Comparison of ENCODE assay signal across 24 cellular contexts in genomic region chr13:22648325-22648758, GRCh38.
A peak's percentile ranks its signal among the peaks of the same experiment; 100 is the strongest.
DNase-seq lines count a peak whose midpoint lies in the region; ATAC-seq, FAIRE-seq and TF ChIP-seq lines count a peak whose summit lies in the region.
"Had no signal": no experiment of that assay in that cellular context is flagged by ENCODE, and none has a peak within 500 bp of the region (broad histone marks: within the 10 kb centered on the region; RNA-seq: fewer than 3 reads in every experiment).

No MANE protein-coding gene starts in this region.

- H3K36me3 ChIP-seq in HepG2 (replicated peaks in 1 of 2; ENCODE audit: control insufficient read depth in 1 of 2, insufficient read depth in 2 of 2, low read length in 2 of 2) (no peaks in the 10 kb centered on the region), right lobe of liver (no peaks in the 10 kb centered on the region), kidney (ENCODE audit: control insufficient read depth in 1 of 2, insufficient read depth in 2 of 2, low read length in 2 of 2) (no peaks in the 10 kb centered on the region), breast epithelium (no peaks in the 10 kb centered on the region)
- H3K36me3 ChIP-seq: tibial artery had no signal

- H3K9me3 ChIP-seq in HepG2 (ENCODE audit: low read length) (no peaks in the 10 kb centered on the region), right lobe of liver (no peaks in the 10 kb centered on the region), kidney (ENCODE audit: control insufficient read depth in 1 of 2, low read length in 2 of 2) (no peaks in the 10 kb centered on the region), breast epithelium (no peaks in the 10 kb centered on the region)
- H3K9me3 ChIP-seq: tibial artery had no signal

- no peak overlapping the region for H2AFZ ChIP-seq in HepG2 (ENCODE audit: low read length)

- no peak for TF ChIP-seq RAD21 in HepG2 (CRISPR knock-in tag; IDR thresholded peaks at IDR 0.05)

- no peaks in the 10 kb centered on the region for H3K36me3 Mint-ChIP-seq in glutamatergic neuron (ENCODE audit: unreplicated experiment)
- H3K36me3 Mint-ChIP-seq: activated CD8-positive, alpha-beta memory T cell treated with anti-CD3 and anti-CD28 coated beads, Interleukin-2, amount 10 ng/mL, durations not matched to agents 7 days and 5 days; activated naive CD8-positive, alpha-beta T cell had no signal

- H3K4me1 Mint-ChIP-seq in glutamatergic neuron (ENCODE audit: low read depth, unreplicated experiment): peaks cover 3% of the 10 kb centered on the region
- H3K4me1 Mint-ChIP-seq: activated CD4-positive, alpha-beta T cell treated with anti-CD3 and anti-CD28 coated beads, Interleukin-2, amount 10 ng/mL, durations not matched to agents 24 days and 14 days; activated CD8-positive, alpha-beta memory T cell treated with anti-CD3 and anti-CD28 coated beads, Interleukin-2, amount 10 ng/mL, durations not matched to agents 7 days and 5 days; activated T-helper 17 cell treated with anti-CD3 and anti-CD28 coated beads, Interleukin-2, amount 50 U/mL, for 72 hours; B cell had no signal

- ATAC-seq in HepG2: peak; percentile 52; the same call in 2 of the 3 replicates
- no peak for ATAC-seq in right lobe of liver
- ATAC-seq: activated CD8-positive, alpha-beta memory T cell treated with anti-CD3 and anti-CD28 coated beads, Interleukin-2, amount 10 ng/mL, durations not matched to agents 7 days and 5 days; activated T-helper 17 cell treated with anti-CD3 and anti-CD28 coated beads, Interleukin-2, amount 50 U/mL, for 72 hours; left ventricle myocardium superior had no signal

- H4K20me1 ChIP-seq in HepG2 (ENCODE audit: insufficient read depth, low read length): no peaks in the 10 kb centered on the region

- H3K4me3 Mint-ChIP-seq in glutamatergic neuron (ENCODE audit: unreplicated experiment): no peak overlapping the region
- H3K4me3 Mint-ChIP-seq: activated CD4-positive, alpha-beta T cell treated with anti-CD3 and anti-CD28 coated beads, Interleukin-2, amount 10 ng/mL, durations not matched to agents 24 days and 14 days; activated CD8-positive, alpha-beta memory T cell treated with anti-CD3 and anti-CD28 coated beads, Interleukin-2, amount 10 ng/mL, durations not matched to agents 7 days and 5 days; activated naive CD8-positive, alpha-beta T cell; activated T-helper 17 cell treated with anti-CD3 and anti-CD28 coated beads, Interleukin-2, amount 50 U/mL, for 72 hours; B cell; T-helper 1 cell treated with Interleukin-12 subunit alpha and Interleukin-12 subunit beta and Interleukin-4 antibody, amounts not matched to agents 30 μg/mL and 1 μg/mL, for 36 hours had no signal

- H3K27me3 ChIP-seq in HepG2 (ENCODE audit: control insufficient read depth in 1 of 2, insufficient read depth in 2 of 2, low read length in 2 of 2) (peaks cover 2 to 20% of the 10 kb centered on the region in 2 experiments; a peak in 2 of 5 replicates), right lobe of liver (no peaks in the 10 kb centered on the region), breast epithelium (no peaks in the 10 kb centered on the region)
- H3K27me3 ChIP-seq: tibial artery had no signal

- DNase-seq in HepG2 (ENCODE audit: low spot score) (no peak), right lobe of liver (no peak), kidney (peak; percentile 70), renal cortical epithelial cell (ENCODE audit: low read depth) (peak; percentile 6), Kasumi-1 (lab: John Stamatoyannopoulos, UW) (no peak), breast epithelium (ENCODE audit: low spot score in 2 of 2) (no peak), glutamatergic neuron (no peak), GM12891 (ENCODE audit: insufficient read length, low spot score) (no peak)
- DNase-seq: 8988T; activated CD4-positive, alpha-beta T cell treated with anti-CD3 and anti-CD28 coated beads, Interleukin-2, amount 10 ng/mL, durations not matched to agents 24 days and 14 days; activated CD8-positive, alpha-beta memory T cell treated with anti-CD3 and anti-CD28 coated beads, Interleukin-2, amount 10 ng/mL, durations not matched to agents 7 days and 5 days; DND-41; effector memory CD4-positive, alpha-beta T cell; left ventricle myocardium superior; NCI-H1417 treated with DMSO at 0.1 percent for 48 hours; NCI-H69; SHP77; stimulated activated CD4-positive, alpha-beta T cell treated with anti-CD3 and anti-CD28 coated beads, Interleukin-2, amount 100 ng/mL, for 48 hours; stimulated activated naive CD4-positive, alpha-beta T cell treated with Interleukin-2 at 50 U/mL for 16 hours; tibial artery had no signal

- no peak overlapping the region for H3K9ac ChIP-seq in HepG2 (ENCODE audit: insufficient read depth, low read depth, low read length)
- no peak overlapping the region for H3K9ac ChIP-seq in kidney (ENCODE audit: low read length in 2 of 2)

- no TSS peak for BruUV-seq in HepG2 (replicated peaks; lab: Mats Ljungman, UMichigan)

- FAIRE-seq in HepG2 (lab: Jason Lieb, UNC) (no peak), kidney (lab: Jason Lieb, UNC) (no peak), GM12891 (lab: Jason Lieb, UNC) (no peak)

- POLR2A ChIA-PET in HepG2 (lab: Yijun Ruan, JAX): no interaction called here

- no peaks in the 10 kb centered on the region for H3K27me3 Mint-ChIP-seq in glutamatergic neuron (ENCODE audit: unreplicated experiment)
- H3K27me3 Mint-ChIP-seq: activated CD4-positive, alpha-beta T cell treated with anti-CD3 and anti-CD28 coated beads, Interleukin-2, amount 10 ng/mL, durations not matched to agents 24 days and 14 days; activated CD8-positive, alpha-beta memory T cell treated with anti-CD3 and anti-CD28 coated beads, Interleukin-2, amount 10 ng/mL, durations not matched to agents 7 days and 5 days; activated naive CD8-positive, alpha-beta T cell; activated T-helper 17 cell treated with anti-CD3 and anti-CD28 coated beads, Interleukin-2, amount 50 U/mL, for 72 hours; B cell had no signal

- TF ChIP-seq CTCF in HepG2 (CRISPR knock-in tag; IDR thresholded peaks at IDR 0.05) (no peak), right lobe of liver (IDR thresholded peaks at IDR 0.05) (no peak), kidney (IDR thresholded peaks at IDR 0.05; ENCODE audit: borderline replicate concordance, extremely low read depth, insufficient read depth) (no peak), breast epithelium (IDR thresholded peaks at IDR 0.05) (no peak), glutamatergic neuron (IDR thresholded peaks at IDR 0.05; ENCODE audit: partially characterized antibody, unreplicated experiment) (no peak)

- WGBS in HepG2 (ENCODE audit: low lambda C conversion rate): 4% methylated on average over 5 of the region's 5 CpGs
- 18% methylated on average over 4 of the region's 5 CpGs for WGBS in right lobe of liver (ENCODE audit: insufficient coverage, low coverage, low lambda C conversion rate, missing lambda C conversion rate)

- TF ChIP-seq EP300 in HepG2 (IDR thresholded peaks at IDR 0.05; ENCODE audit: low read depth in 2 of 2, low read length in 2 of 2) (no peak), HepG2 (CRISPR knock-in tag; IDR thresholded peaks at IDR 0.05; ENCODE audit: borderline replicate concordance) (no peak)

- H3K4me1 ChIP-seq in HepG2 (ENCODE audit: insufficient read depth, low read length): no peaks in the 10 kb centered on the region
- no peaks in the 10 kb centered on the region for H3K4me1 ChIP-seq in right lobe of liver
- H3K4me1 ChIP-seq in kidney (ENCODE audit: control insufficient read depth in 1 of 2, insufficient read depth in 1 of 2, low read depth in 1 of 2, low read length in 2 of 2): no peaks in the 10 kb centered on the region
- no peaks in the 10 kb centered on the region for H3K4me1 ChIP-seq in breast epithelium
- H3K4me1 ChIP-seq: tibial artery had no signal

- peaks cover 1% of the 10 kb centered on the region for H3K9me3 Mint-ChIP-seq in glutamatergic neuron (ENCODE audit: unreplicated experiment)
- H3K9me3 Mint-ChIP-seq: activated T-helper 17 cell treated with anti-CD3 and anti-CD28 coated beads, Interleukin-2, amount 50 U/mL, for 72 hours had no signal

- H3K79me2 ChIP-seq in HepG2 (ENCODE audit: insufficient read depth, low read length): no peaks in the 10 kb centered on the region

- H3K4me2 ChIP-seq in HepG2 (ENCODE audit: low read depth, low read length): no peak overlapping the region

- CTCF ChIA-PET in HepG2 (lab: Yijun Ruan, JAX; ENCODE audit: low intra/inter-chr PET ratio, low total read pairs): no interaction called here

- no peak for TF ChIP-seq POLR2A in HepG2 (IDR thresholded peaks at IDR 0.05; ENCODE audit: insufficient read depth in 1 of 2, low read depth in 2 of 2, low read length in 2 of 2)
- no peak for TF ChIP-seq POLR2A in right lobe of liver (IDR thresholded peaks at IDR 0.05)
- no peak for TF ChIP-seq POLR2A in breast epithelium (IDR thresholded peaks at IDR 0.05)
- TF ChIP-seq POLR2A in GM12891 (IDR thresholded peaks at IDR 0.05; ENCODE audit: low read depth, low read length): no peak

- no peak overlapping the region for H3K4me3 ChIP-seq in HepG2 (replicated peaks in 1 of 3; ENCODE audit: insufficient read depth in 1 of 3, low read depth in 2 of 3, low read length in 3 of 3)
- H3K4me3 ChIP-seq in right lobe of liver: no peak overlapping the region
- no peak overlapping the region for H3K4me3 ChIP-seq in kidney (ENCODE audit: low read length in 2 of 2)
- no peak overlapping the region for H3K4me3 ChIP-seq in breast epithelium
- H3K4me3 ChIP-seq: tibial artery had no signal

- intact Hi-C loops in HepG2 (cut with micrococcal nuclease; ENCODE audit: unreplicated experiment): no loop called here
- intact Hi-C loops in right lobe of liver (cut with DNase I): no loop called here
- intact Hi-C loops in kidney (cut with DNase I): no loop called here
- intact Hi-C loops in breast epithelium (cut with DNase I; ENCODE audit: low total_unique reads): no loop called here

- in situ Hi-C loops in HepG2 (cut with HindIII; ENCODE audit: extremely low pct_ligation_motif_present, low pct_unique_long_range_greater_than_20kb): no loop called here

- H3K27ac Mint-ChIP-seq in glutamatergic neuron (ENCODE audit: unreplicated experiment): no peak overlapping the region
- H3K27ac Mint-ChIP-seq: activated CD4-positive, alpha-beta T cell treated with anti-CD3 and anti-CD28 coated beads, Interleukin-2, amount 10 ng/mL, durations not matched to agents 24 days and 14 days; activated CD8-positive, alpha-beta memory T cell treated with anti-CD3 and anti-CD28 coated beads, Interleukin-2, amount 10 ng/mL, durations not matched to agents 7 days and 5 days; activated naive CD8-positive, alpha-beta T cell; activated T-helper 17 cell treated with anti-CD3 and anti-CD28 coated beads, Interleukin-2, amount 50 U/mL, for 72 hours; B cell; T-helper 1 cell treated with Interleukin-12 subunit alpha and Interleukin-12 subunit beta and Interleukin-4 antibody, amounts not matched to agents 30 μg/mL and 1 μg/mL, for 36 hours had no signal

- no peak overlapping the region for H3K27ac ChIP-seq in HepG2 (ENCODE audit: extremely low read length, insufficient read depth, low read length)
- no peak overlapping the region for H3K27ac ChIP-seq in right lobe of liver
- no peak overlapping the region for H3K27ac ChIP-seq in kidney (ENCODE audit: low read depth in 2 of 2, low read length in 2 of 2)
- H3K27ac ChIP-seq in breast epithelium: no peak overlapping the region
- H3K27ac ChIP-seq: tibial artery had no signal

TF ChIP-seq in GM12891, 5 proteins besides CTCF, POLR2A, EP300 and RAD21 (continues in another document):
- TF ChIP-seq POU2F2 (IDR thresholded peaks at IDR 0.05; ENCODE audit: low read depth, low read length) (no peak), PAX5 (IDR thresholded peaks at IDR 0.05; ENCODE audit: insufficient read depth, low read length, severe bottlenecking) (no peak), SPI1 (IDR thresholded peaks at IDR 0.05; ENCODE audit: low read depth, low read length) (no peak)

Comparison
In these comparisons a context has a peak if more than half of its experiments do, and no peak if none do; other contexts are left out.
1. DNase-seq: peak in kidney (single experiment) and renal cortical epithelial cell (single experiment); none in HepG2 (single experiment), right lobe of liver (0 of 3), Kasumi-1 (0 of 2), breast epithelium (0 of 2), glutamatergic neuron (single experiment) and GM12891 (single experiment).